8 cellular contexts compared by ENCODE assay signal in genomic region chr1:24142546-24143431, GRCh38. TPM values are rescaled to one million over a fixed set of nuclear protein-coding genes. Genes with fewer than 3 reads are reported as not detected.
DNase-seq lines count a peak whose midpoint lies in the region; ATAC-seq, FAIRE-seq and TF ChIP-seq lines count a peak whose summit lies in the region.
"Had no signal": no experiment of that assay in that cellular context is flagged by ENCODE, and none has a peak within 500 bp of the region (broad histone marks: within the 10 kb centered on the region; RNA-seq: fewer than 3 reads in every experiment).

A gene with protein sequence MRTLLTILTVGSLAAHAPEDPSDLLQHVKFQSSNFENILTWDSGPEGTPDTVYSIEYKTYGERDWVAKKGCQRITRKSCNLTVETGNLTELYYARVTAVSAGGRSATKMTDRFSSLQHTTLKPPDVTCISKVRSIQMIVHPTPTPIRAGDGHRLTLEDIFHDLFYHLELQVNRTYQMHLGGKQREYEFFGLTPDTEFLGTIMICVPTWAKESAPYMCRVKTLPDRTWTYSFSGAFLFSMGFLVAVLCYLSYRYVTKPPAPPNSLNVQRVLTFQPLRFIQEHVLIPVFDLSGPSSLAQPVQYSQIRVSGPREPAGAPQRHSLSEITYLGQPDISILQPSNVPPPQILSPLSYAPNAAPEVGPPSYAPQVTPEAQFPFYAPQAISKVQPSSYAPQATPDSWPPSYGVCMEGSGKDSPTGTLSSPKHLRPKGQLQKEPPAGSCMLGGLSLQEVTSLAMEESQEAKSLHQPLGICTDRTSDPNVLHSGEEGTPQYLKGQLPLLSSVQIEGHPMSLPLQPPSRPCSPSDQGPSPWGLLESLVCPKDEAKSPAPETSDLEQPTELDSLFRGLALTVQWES (minus strand): TSS chr1:24143140. CDS start chr1:24143082, 58 bp downstream.

- peak; percentile 93 for ATAC-seq in left colon
- ATAC-seq in upper lobe of left lung (ENCODE audit: low FRiP score in 2 of 2) = peak; percentile 39 to 63
- ATAC-seq in GM21528 (IDR thresholded peaks at IDR 0.05; ENCODE audit: low FRiP score, unreplicated experiment) = no peak
- no peak for ATAC-seq in GM18861 (IDR thresholded peaks at IDR 0.05; ENCODE audit: unreplicated experiment)
- ATAC-seq in GM21367 (IDR thresholded peaks at IDR 0.05; ENCODE audit: unreplicated experiment) = no peak
- ATAC-seq: naive thymus-derived CD8-positive, alpha-beta T cell had no signal

- H3K9ac ChIP-seq in astrocyte (ENCODE audit: low read length) = no peak within 1 kb of the TSS

- no peaks in the 10 kb centered on the region for H3K36me3 Mint-ChIP-seq in astrocyte (ENCODE audit: low read depth, unreplicated experiment)
- H3K36me3 Mint-ChIP-seq: naive thymus-derived CD8-positive, alpha-beta T cell had no signal

- no peaks in the 10 kb centered on the region for H3K36me3 ChIP-seq in astrocyte (ENCODE audit: insufficient read depth, low read length)
- H3K36me3 ChIP-seq in upper lobe of left lung = no peaks in the 10 kb centered on the region

- H3K4me1 Mint-ChIP-seq in astrocyte (ENCODE audit: low read depth, unreplicated experiment) = no peaks in the 10 kb centered on the region

- intact Hi-C loops in left colon (cut with DNase I, micrococcal nuclease) = no loop called here

- no peaks in the 10 kb centered on the region for H3K79me2 ChIP-seq in astrocyte (ENCODE audit: insufficient read depth, low read length)

- H3K4me3 ChIP-seq in astrocyte (ENCODE audit: insufficient read depth, low read depth, low read length) = no peak within 1 kb of the TSS
- peak within 1 kb of the TSS in 3 of 4 donors; percentile 42 to 52 (median 50) for H3K4me3 ChIP-seq in upper lobe of left lung

- 32 to 41% methylated on average over 6 to 19 of the region's 22 CpGs for WGBS in upper lobe of left lung, 2 donors

- H3K27ac ChIP-seq in astrocyte (ENCODE audit: low read depth, low read length) (no peak within 1 kb of the TSS), upper lobe of left lung (peak within 1 kb of the TSS in 2 of 4 donors; percentile 30 to 38)

- peaks cover 2% of the 10 kb centered on the region for H3K4me1 ChIP-seq in astrocyte (ENCODE audit: insufficient read depth, low read length)
- H3K4me1 ChIP-seq in upper lobe of left lung = peaks cover 0 to 5% (median 2%) of the 10 kb centered on the region in 4 donors

- H3K27me3 ChIP-seq in astrocyte (ENCODE audit: insufficient read depth, low read length) (peaks cover 17% of the 10 kb centered on the region), upper lobe of left lung (no peaks in the 10 kb centered on the region)

- TF ChIP-seq EP300 in upper lobe of left lung (IDR thresholded peaks at IDR 0.05) = no peak

- TF ChIP-seq CTCF in astrocyte (IDR thresholded peaks at IDR 0.05; ENCODE audit: insufficient read depth, low read depth, low read length) (no peak), upper lobe of left lung (IDR thresholded peaks at IDR 0.05) (no peak)

- FAIRE-seq in astrocyte (lab: Jason Lieb, UNC) = no peak

- H3K4me2 ChIP-seq in astrocyte (ENCODE audit: low read length) = no peak within 1 kb of the TSS

- H4K20me1 ChIP-seq in astrocyte (ENCODE audit: insufficient read depth, low read length) = no peaks in the 10 kb centered on the region

- TF ChIP-seq POLR2A in upper lobe of left lung (IDR thresholded peaks at IDR 0.05) = no peak

- no peak within 1 kb of the TSS for H2AFZ ChIP-seq in astrocyte (ENCODE audit: low read depth, low read length)

- H3K27ac Mint-ChIP-seq in astrocyte (ENCODE audit: unreplicated experiment) = no peak within 1 kb of the TSS
- H3K27ac Mint-ChIP-seq: naive thymus-derived CD8-positive, alpha-beta T cell had no signal

- H3K4me3 Mint-ChIP-seq in astrocyte (ENCODE audit: unreplicated experiment) = no peak within 1 kb of the TSS
- H3K4me3 Mint-ChIP-seq: naive thymus-derived CD8-positive, alpha-beta T cell had no signal

- H3K9me3 Mint-ChIP-seq in astrocyte (ENCODE audit: unreplicated experiment) = peaks cover 4% of the 10 kb centered on the region
- H3K9me3 Mint-ChIP-seq: naive thymus-derived CD8-positive, alpha-beta T cell had no signal

- DNase-seq in LoVo (ENCODE audit: low spot score) = peak; percentile 89
- peak; percentile 2 for DNase-seq in astrocyte (ENCODE audit: low read depth)
- DNase-seq in left colon = peak; percentile 80 to 89
- peak; percentile 27 to 61 for DNase-seq in upper lobe of left lung
- DNase-seq: naive thymus-derived CD8-positive, alpha-beta T cell had no signal

- peaks cover 42% of the 10 kb centered on the region for H3K27me3 Mint-ChIP-seq in astrocyte (ENCODE audit: low read depth, unreplicated experiment)

- H3K9me3 ChIP-seq in astrocyte (ENCODE audit: insufficient read depth, low read depth, low read length) (no peaks in the 10 kb centered on the region), upper lobe of left lung (no peaks in the 10 kb centered on the region)

RNA-seq across cellular contexts. Expression of the gene that starts here (rescaled TPM):
- not detected in 2 replicates for total RNA-seq in astrocyte
- total RNA-seq in left colon = 10 to 100 TPM; 26.6 to 40.0 TPM
- total RNA-seq in upper lobe of left lung = 1 to 10 TPM in 3 of 6 donors, under 1 TPM in 3; 0.15 to 1.4 (median 0.90) TPM
- total RNA-seq: naive thymus-derived CD8-positive, alpha-beta T cell had no signal

Comparison
In these comparisons a context has a peak if more than half of its experiments do, and no peak if none do; other contexts are left out.
1. RNA of the gene that starts here (total RNA-seq): 26.6 to 40.0 TPM in left colon; 0.15 to 1.4 TPM in upper lobe of left lung and not detected in astrocyte; every median in the first group is over 10 times any median in the second.
2. Peak in DNase-seq in astrocyte; RNA of the gene not detected or under 1 TPM.
3. DNase-seq: peak in every context shown above with its lines; median percentile 89 in LoVo; 84 in left colon; 44 in upper lobe of left lung; 2 in astrocyte.
4. ATAC-seq: peak in left colon (single experiment) and upper lobe of left lung (2 of 2); none in GM21528 (single experiment), GM18861 (single experiment) and GM21367 (single experiment).